ENCODE assay signal across 2 cellular contexts in genomic region chr2:206953404-206953803, GRCh38.
TF ChIP-seq lines count a peak whose summit lies in the region.

No MANE protein-coding gene starts in this region.

TF ChIP-seq in HEK293, 187 proteins besides CTCF, POLR2A, EP300 and RAD21 (continued from another document):
- 0 out of 2 replicates have a peak, but pooled peaks have one; percentile 47 for TF ChIP-seq TRIM28 (IDR thresholded peaks at IDR 0.05; ENCODE audit: borderline replicate concordance, low read length)

TF ChIP-seq in K562, 482 proteins besides CTCF, POLR2A, EP300 and RAD21:
- peak; percentile 59 for TF ChIP-seq ZNF280A (IDR thresholded peaks at IDR 0.05; ENCODE audit: low read depth, partially characterized antibody)
